20 cellular contexts compared by ENCODE assay signal in the genomic region with DNA sequence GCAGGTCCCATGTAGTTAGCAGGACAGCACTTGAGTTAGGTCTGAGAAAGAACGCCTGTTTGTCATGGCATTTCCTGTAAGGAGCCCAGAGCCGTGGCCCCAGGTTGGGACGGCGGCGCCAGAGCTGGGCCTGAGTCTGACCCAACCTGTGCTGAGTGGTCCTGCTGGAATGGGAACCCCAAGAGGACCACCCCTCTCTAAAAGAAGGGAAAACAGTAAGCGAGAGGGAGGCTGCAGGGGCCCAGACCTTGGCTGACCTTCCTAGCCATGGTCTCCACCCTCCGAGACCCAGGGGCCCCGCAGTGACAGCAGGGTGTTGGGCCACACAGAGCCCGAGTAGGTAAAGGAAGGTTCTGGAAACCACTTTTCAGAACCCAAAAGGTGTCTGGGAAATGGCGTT. TPM values are rescaled to one million over a fixed set of nuclear protein-coding genes. Genes with fewer than 3 reads are reported as not detected.
"Had no signal": no experiment of that assay in that cellular context is flagged by ENCODE, and none has a peak within 500 bp of the region (broad histone marks: within the 10 kb centered on the region; RNA-seq: fewer than 3 reads in every experiment).

No MANE protein-coding gene starts in this region.

- H3K36me3 ChIP-seq: adrenal gland, gastroesophageal sphincter, neutrophil, stomach, thoracic aorta had no signal

- H3K27ac ChIP-seq: adrenal gland, epithelial cell of prostate, gastroesophageal sphincter, neutrophil, thoracic aorta had no signal

- DNase-seq: activated CD4-positive, alpha-beta memory T cell treated with anti-CD3 and anti-CD28 coated beads for 36 hours; activated CD4-positive, alpha-beta T cell treated with anti-CD3 and anti-CD28 coated beads for 1 hour; activated naive CD4-positive, alpha-beta T cell; activated T-cell treated with anti-CD3 and anti-CD28 coated beads, Interleukin-2, amount 50 U/mL, for 72 hours; adrenal gland; central memory CD4-positive, alpha-beta T cell; cortex of kidney; effector CD8-positive, alpha-beta T cell; naive thymus-derived CD4-positive, alpha-beta T cell; stimulated activated CD4-positive, alpha-beta T cell treated with anti-CD3 and anti-CD28 coated beads, Interleukin-15, amount 100 ng/mL, for 24 hours; stimulated activated CD4-positive, alpha-beta T cell treated with anti-CD3 and anti-CD28 coated beads, Interleukin-4, amount 100 ng/mL, for 4 hours; stomach; SW 1271 had no signal

- H3K9me3 ChIP-seq: adrenal gland, gastroesophageal sphincter, neutrophil, stomach, thoracic aorta had no signal

- H3K4me3 ChIP-seq: adrenal gland, lung, stomach, thoracic aorta had no signal

- H3K27me3 ChIP-seq: adrenal gland had no signal

- H3K4me3 Mint-ChIP-seq: activated CD4-positive, alpha-beta memory T cell treated with anti-CD3 and anti-CD28 coated beads for 36 hours; activated T-cell treated with anti-CD3 and anti-CD28 coated beads, Interleukin-2, amount 50 U/mL, for 72 hours had no signal

- H3K36me3 Mint-ChIP-seq: activated CD4-positive, alpha-beta memory T cell treated with anti-CD3 and anti-CD28 coated beads for 36 hours; naive thymus-derived CD4-positive, alpha-beta T cell had no signal

- H3K27ac Mint-ChIP-seq: activated CD4-positive, alpha-beta memory T cell treated with anti-CD3 and anti-CD28 coated beads for 36 hours; activated T-cell treated with anti-CD3 and anti-CD28 coated beads, Interleukin-2, amount 50 U/mL, for 72 hours; progenitor cell of endocrine pancreas had no signal

- H3K9me3 Mint-ChIP-seq: activated CD4-positive, alpha-beta memory T cell treated with anti-CD3 and anti-CD28 coated beads for 36 hours; activated T-cell treated with anti-CD3 and anti-CD28 coated beads, Interleukin-2, amount 50 U/mL, for 72 hours had no signal

RNA-seq across cellular contexts. Expression of a gene that starts 1.8 kb away (rescaled TPM):
- total RNA-seq: activated CD4-positive, alpha-beta memory T cell treated with anti-CD3 and anti-CD28 coated beads for 36 hours; activated T-cell treated with anti-CD3 and anti-CD28 coated beads, Interleukin-2, amount 50 U/mL, for 72 hours; adrenal gland; gastroesophageal sphincter; naive thymus-derived CD4-positive, alpha-beta T cell; progenitor cell of endocrine pancreas; thoracic aorta; ureter had no signal
- polyA plus RNA-seq: adrenal gland, lung had no signal
